ENCODE assay signal across 10 cellular contexts in the genomic region with DNA sequence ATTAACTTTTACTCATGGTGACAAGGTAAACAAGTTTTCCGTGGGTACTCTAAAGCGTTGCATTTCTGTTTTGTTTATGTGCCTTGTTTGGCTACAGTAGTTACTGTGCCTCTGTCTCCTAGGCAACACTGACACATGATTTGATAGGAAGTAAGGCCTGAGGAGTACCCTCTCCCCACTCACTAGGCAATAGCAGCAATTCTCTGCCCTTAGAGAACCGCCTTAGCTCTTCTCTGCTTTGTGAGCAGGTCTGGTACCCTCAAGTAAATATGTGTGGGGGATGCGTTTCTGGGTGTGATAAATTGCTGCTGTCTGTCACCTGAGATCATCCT. TPM values are rescaled to one million over a fixed set of nuclear protein-coding genes. Genes with fewer than 3 reads are reported as not detected.
DNase-seq lines count a peak whose midpoint lies in the region; ATAC-seq and TF ChIP-seq lines count a peak whose summit lies in the region.
"Had no signal": no experiment of that assay in that cellular context is flagged by ENCODE, and none has a peak within 500 bp of the region (broad histone marks: within the 10 kb centered on the region; RNA-seq: fewer than 3 reads in every experiment).

A gene with protein sequence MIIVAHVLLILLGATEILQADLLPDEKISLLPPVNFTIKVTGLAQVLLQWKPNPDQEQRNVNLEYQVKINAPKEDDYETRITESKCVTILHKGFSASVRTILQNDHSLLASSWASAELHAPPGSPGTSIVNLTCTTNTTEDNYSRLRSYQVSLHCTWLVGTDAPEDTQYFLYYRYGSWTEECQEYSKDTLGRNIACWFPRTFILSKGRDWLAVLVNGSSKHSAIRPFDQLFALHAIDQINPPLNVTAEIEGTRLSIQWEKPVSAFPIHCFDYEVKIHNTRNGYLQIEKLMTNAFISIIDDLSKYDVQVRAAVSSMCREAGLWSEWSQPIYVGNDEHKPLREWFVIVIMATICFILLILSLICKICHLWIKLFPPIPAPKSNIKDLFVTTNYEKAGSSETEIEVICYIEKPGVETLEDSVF (minus strand): TSS at position 76 of the 332 bp plus-strand sequence. CDS start 5,390 bp downstream, outside the sequence.

- peak; percentile 46 for DNase-seq in NCI-H510A treated with DMSO at 0.1 percent for 48 hours (lab: John Stamatoyannopoulos, UW)
- no peak for DNase-seq in NCI-H510A (lab: John Stamatoyannopoulos, UW)
- no peak for DNase-seq in body of pancreas
- peak; percentile 72 for DNase-seq in renal cortical epithelial cell (ENCODE audit: low read depth)
- DNase-seq in NOMO-1 treated with dmso at 0.1 percent for 144 hours (lab: John Stamatoyannopoulos, UW; ENCODE audit: unreplicated experiment): no peak
- no peak for DNase-seq in GM10266 (ENCODE audit: extremely low spot score)
- DNase-seq: CD4-positive, CD25-positive, alpha-beta regulatory T cell had no signal

- intact Hi-C loops in body of pancreas (cut with DNase I): no loop called here

- ATAC-seq in HG03521 (IDR thresholded peaks at IDR 0.05; ENCODE audit: unreplicated experiment): peak; percentile 49
- ATAC-seq in body of pancreas: peak; percentile 59
- ATAC-seq in HG03097 (IDR thresholded peaks at IDR 0.05; ENCODE audit: low FRiP score, unreplicated experiment): no peak

- H3K36me3 ChIP-seq in body of pancreas (replicated peaks in 1 of 2; ENCODE audit: insufficient read depth in 1 of 2, low read depth in 2 of 2): no peaks in the 10 kb centered on the region
- H3K36me3 ChIP-seq: SJSA1 had no signal

- no peaks in the 10 kb centered on the region for H3K27me3 ChIP-seq in body of pancreas
- H3K27me3 ChIP-seq: SJSA1 had no signal

- no peak for TF ChIP-seq POLR2A in body of pancreas (IDR thresholded peaks at IDR 0.05)

- TF ChIP-seq CTCF in body of pancreas (IDR thresholded peaks at IDR 0.05) (no peak), GM10266 (IDR thresholded peaks at IDR 0.05; ENCODE audit: control insufficient read depth, insufficient read depth, low read depth, missing control alignments) (no peak)

- H3K9me3 ChIP-seq in body of pancreas: no peaks in the 10 kb centered on the region
- H3K9me3 ChIP-seq: SJSA1 had no signal

- H3K4me3 ChIP-seq in body of pancreas: no peak within 1 kb of the TSS
- H3K4me3 ChIP-seq: SJSA1 had no signal

- H3K27ac ChIP-seq in body of pancreas: no peak within 1 kb of the TSS
- H3K27ac ChIP-seq: SJSA1 had no signal

- WGBS in body of pancreas, 2 donors: 21 to 28% methylated on average over 4 of the region's 4 CpGs

- H3K4me1 ChIP-seq in body of pancreas: no peaks in the 10 kb centered on the region
- H3K4me1 ChIP-seq: SJSA1 had no signal

RNA-seq across cellular contexts. Expression of the gene that starts here (rescaled TPM):
- total RNA-seq in body of pancreas (not detected), renal cortical epithelial cell (not detected in 2 replicates)
- total RNA-seq: SJSA1 had no signal

Comparison
In these comparisons a context has a peak if more than half of its experiments do, and no peak if none do; other contexts are left out.
1. Peak in ATAC-seq in body of pancreas; RNA of the gene not detected or under 1 TPM.
2. Peak in DNase-seq in renal cortical epithelial cell; RNA of the gene not detected or under 1 TPM.